ENCODE assay signal across 15 cellular contexts in genomic region chr1:205091043-205091740, GRCh38. TPM values are rescaled to one million over a fixed set of nuclear protein-coding genes. Genes with fewer than 3 reads are reported as not detected.
DNase-seq lines count a peak whose midpoint lies in the region; ATAC-seq and TF ChIP-seq lines count a peak whose summit lies in the region.
"Had no signal": no experiment of that assay in that cellular context is flagged by ENCODE, and none has a peak within 500 bp of the region (broad histone marks: within the 10 kb centered on the region; RNA-seq: fewer than 3 reads in every experiment).

No MANE protein-coding gene starts in this region.

- 0 out of 2 replicates have a peak, but pooled peaks cover 3% of the 10 kb centered on the region for H3K9me1 ChIP-seq in IMR-90 (ENCODE audit: insufficient read depth, low read length)

- no peaks in the 10 kb centered on the region for H3K79me2 ChIP-seq in osteoblast (ENCODE audit: insufficient read depth, low read length)

- H3K9ac ChIP-seq in IMR-90 (ENCODE audit: low read depth, low read length), result no peak overlapping the region

- POLR2A ChIA-PET in IMR-90 (lab: Charles Lee; ENCODE audit: unreplicated experiment), result no interaction called here

- peaks cover 0 to 3% of the 10 kb centered on the region in 2 experiments; a peak in 1 of 4 replicates for H3K79me1 ChIP-seq in IMR-90 (ENCODE audit: low read depth in 1 of 2, low read length in 2 of 2)

- no peak overlapping the region for H2AFZ ChIP-seq in IMR-90 (replicated peaks; ENCODE audit: low read length, poor library complexity)
- no peak overlapping the region for H2AFZ ChIP-seq in osteoblast (ENCODE audit: low read length)

- H3K4me1 ChIP-seq in IMR-90 (ENCODE audit: control insufficient read depth, insufficient read depth, low read length), result peaks cover 4% of the 10 kb centered on the region; the same call in 1 of the 2 replicates
- peaks cover 13% of the 10 kb centered on the region for H3K4me1 ChIP-seq in osteoblast (ENCODE audit: insufficient read depth, low read length)
- H3K4me1 ChIP-seq: prostate gland, spleen had no signal

- no peak for TF ChIP-seq POLR2A in IMR-90 (IDR thresholded peaks at IDR 0.05; ENCODE audit: low read depth, low read length)

- no peak overlapping the region for H3K4me3 ChIP-seq in AG10803 (ENCODE audit: low read length)
- H3K4me3 ChIP-seq in IMR-90 (ENCODE audit: insufficient read depth, low read depth, low read length), result no peak overlapping the region
- H3K4me3 ChIP-seq in epithelial cell of esophagus (ENCODE audit: low read length), result no peak overlapping the region
- H3K4me3 ChIP-seq in osteoblast (ENCODE audit: insufficient read depth, low read length), result no peak overlapping the region
- H3K4me3 ChIP-seq: prostate gland, spleen had no signal

- ATAC-seq in IMR-90 (ENCODE audit: low read depth) (peak; percentile 43), GM18517 (IDR thresholded peaks at IDR 0.05; ENCODE audit: unreplicated experiment) (no peak)

- in situ Hi-C loops in IMR-90 (cut with MboI; ENCODE audit: low sequenced_read_pairs), result no loop called here

- H3K14ac ChIP-seq in IMR-90 (replicated peaks; ENCODE audit: low read depth, low read length), result no peak overlapping the region

- H3K27ac ChIP-seq in IMR-90 (ENCODE audit: insufficient read depth, low read length), result no peak overlapping the region; the same call in 1 of the 2 replicates
- peak overlapping the region; percentile 10 for H3K27ac ChIP-seq in osteoblast (ENCODE audit: low read depth, low read length)
- H3K27ac ChIP-seq: prostate gland, spleen, VCaP had no signal

- no peak overlapping the region for H2BK15ac ChIP-seq in IMR-90 (ENCODE audit: low read depth, low read length)

- no peak overlapping the region for H3K4ac ChIP-seq in IMR-90 (ENCODE audit: low read depth, low read length)

- no peak overlapping the region for H2BK5ac ChIP-seq in IMR-90 (ENCODE audit: low read depth, low read length, poor library complexity, severe bottlenecking)

- TF ChIP-seq RAD21 in IMR-90 (IDR thresholded peaks at IDR 0.05; ENCODE audit: low read length), result no peak

- no peak overlapping the region for H3K4me2 ChIP-seq in IMR-90 (ENCODE audit: low read depth, low read length)
- no peak overlapping the region for H3K4me2 ChIP-seq in osteoblast (ENCODE audit: insufficient read depth, low read length)

- H3K56ac ChIP-seq in IMR-90 (ENCODE audit: extremely low read depth, insufficient read depth, low read length), result no peak overlapping the region

- CTCF ChIA-PET in IMR-90 (lab: Yijun Ruan, JAX), result no interaction called here

- H3K36me3 ChIP-seq in IMR-90 (ENCODE audit: control insufficient read depth, insufficient read depth, low read length), result peaks cover 19% of the 10 kb centered on the region
- peaks cover 40% of the 10 kb centered on the region for H3K36me3 ChIP-seq in osteoblast (ENCODE audit: insufficient read depth, low read length)

- H4K20me1 ChIP-seq in IMR-90 (ENCODE audit: insufficient read depth, low read length) (no peaks in the 10 kb centered on the region), osteoblast (ENCODE audit: insufficient read depth, low read length) (no peaks in the 10 kb centered on the region)

- H4K8ac ChIP-seq in IMR-90 (ENCODE audit: low read depth in 2 of 2, low read length in 2 of 2), result no peak overlapping the region

- DNase-seq in AG10803 (ENCODE audit: low read depth) (peak; percentile 48), IMR-90 (peak; percentile 38), epithelial cell of esophagus (ENCODE audit: low read depth) (peak; percentile 36), osteoblast (ENCODE audit: insufficient read length, low spot score, missing footprints) (no peak), DMS153 (lab: John Stamatoyannopoulos, UW) (no peak), NCI-H2081 treated with DMSO at 0.1 percent for 48 hours (lab: John Stamatoyannopoulos, UW) (no peak)
- DNase-seq in stimulated activated CD4-positive, alpha-beta T cell treated with anti-CD3 and anti-CD28 coated beads, Interleukin-15, amount 100 ng/mL, for 24 hours, result no peak
- DNase-seq: activated naive CD4-positive, alpha-beta T cell treated with anti-CD3 and anti-CD28 coated beads, Interleukin-2, amount 10 ng/mL, durations not matched to agents 7 days and 5 days; AML-193; dermis blood vessel endothelial cell; spleen had no signal

- H2BK120ac ChIP-seq in IMR-90 (ENCODE audit: low read depth, low read length), result no peak overlapping the region

- H3K27me3 ChIP-seq in IMR-90 (ENCODE audit: control insufficient read depth, insufficient read depth, low read length) (no peaks in the 10 kb centered on the region), osteoblast (ENCODE audit: insufficient read depth, low read length) (no peaks in the 10 kb centered on the region)
- H3K27me3 ChIP-seq: spleen had no signal

- H2AK9ac ChIP-seq in IMR-90 (replicated peaks; ENCODE audit: low read depth, low read length, poor library complexity), result no peak overlapping the region

- H3K23ac ChIP-seq in IMR-90 (ENCODE audit: low read depth, low read length), result no peak overlapping the region

- no peak overlapping the region for H4K91ac ChIP-seq in IMR-90 (ENCODE audit: insufficient read depth, low read depth, low read length)

- intact Hi-C loops in IMR-90 (cut with micrococcal nuclease), result loop anchor here (10.0 kb wide), 1 partner anchor 546 kb away; no protein-coding TSS in a partner anchor

- H3K9me3 ChIP-seq in IMR-90 (ENCODE audit: control insufficient read depth, insufficient read depth, low read length) (no peaks in the 10 kb centered on the region), osteoblast (ENCODE audit: low read depth, low read length) (no peaks in the 10 kb centered on the region)
- H3K9me3 ChIP-seq: prostate gland, spleen had no signal

- BruUV-seq in IMR-90 (replicated peaks; lab: Mats Ljungman, UMichigan), result no TSS peak

- TF ChIP-seq CTCF in AG10803 (conservative IDR thresholded peaks at IDR 0.05; ENCODE audit: low read length) (no peak), IMR-90 (conservative IDR thresholded peaks at IDR 0.05; ENCODE audit: low read depth, low read length) (no peak), epithelial cell of esophagus (IDR thresholded peaks at IDR 0.05; ENCODE audit: insufficient read depth, low read depth, low read length, missing control alignments) (no peak), osteoblast (IDR thresholded peaks at IDR 0.05; ENCODE audit: extremely low read depth, low read depth, low read length) (no peak)

- no peak overlapping the region for H4K5ac ChIP-seq in IMR-90 (ENCODE audit: low read depth, low read length)

- dilution Hi-C loops in IMR-90 (cut with HindIII; ENCODE audit: low sequenced_read_pairs, unreplicated experiment), result no loop called here

- no peak overlapping the region for H2AK5ac ChIP-seq in IMR-90 (ENCODE audit: low read depth, low read length)

- H3K18ac ChIP-seq in IMR-90 (ENCODE audit: low read depth, low read length), result no peak overlapping the region

- WGBS in IMR-90 (ENCODE audit: extremely low coverage in 2 of 2, insufficient read length in 1 of 2), 2 experiments, result 93% methylated on average over 3 of the region's 4 CpGs; no CpG with 5 or more reads in 1 of the 2 experiments

- H2BK20ac ChIP-seq in IMR-90 (ENCODE audit: low read depth, low read length), result no peak overlapping the region

TF ChIP-seq in IMR-90, 13 proteins besides CTCF, POLR2A, EP300 and RAD21:
- peak; percentile 70 for TF ChIP-seq CEBPB (IDR thresholded peaks at IDR 0.05; ENCODE audit: low read depth, low read length)
- TF ChIP-seq CHD1 (IDR thresholded peaks at IDR 0.05; ENCODE audit: low read depth, low read length), result no peak

RNA-seq across cellular contexts. Expression of gene TMEM81, which starts 6.9 kb away (rescaled TPM):
- total RNA-seq in IMR-90 (2012; rRNA removed) (1.7 and 1.8 TPM in 2 replicates), osteoblast (1.5 and 1.8 TPM in 2 replicates)
- 1.5 and 1.7 TPM in 2 replicates for polyA plus RNA-seq in IMR-90 (2012; rRNA removed)
- 0.52 and 0.93 TPM in 2 replicates for polyA plus RNA-seq in IMR-90 (2012; cell fraction: cytosol; rRNA removed)
- polyA plus RNA-seq in IMR-90 (2012; cell fraction: nucleus; rRNA removed; ENCODE audit: low replicate concordance), result 0.54 and 2.8 TPM in 2 replicates

RNA-seq across cellular contexts. Expression of gene RBBP5, which starts 30.6 kb away (rescaled TPM):
- total RNA-seq in IMR-90 (2012; rRNA removed) (33.9 and 37.5 TPM in 2 replicates), osteoblast (16.5 and 19.5 TPM in 2 replicates)
- 6.2 and 7.3 TPM in 2 replicates for polyA plus RNA-seq in IMR-90 (2012; rRNA removed)
- 1.5 and 1.7 TPM in 2 replicates for polyA plus RNA-seq in IMR-90 (2012; cell fraction: cytosol; rRNA removed)
- polyA plus RNA-seq in IMR-90 (2012; cell fraction: nucleus; rRNA removed; ENCODE audit: low replicate concordance), result 0.73 and 3.4 TPM in 2 replicates

RNA-seq across cellular contexts. Expression of gene CNTN2, which starts 48.2 kb away (rescaled TPM):
- total RNA-seq in IMR-90 (2012; rRNA removed) (0.28 TPM in 1 of 2 replicates, not detected in the other), osteoblast (under 0.01 TPM in 1 of 2 replicates, not detected in the other)
- polyA plus RNA-seq in IMR-90 (2012; rRNA removed), result not detected in 2 replicates
- not detected in 2 replicates for polyA plus RNA-seq in IMR-90 (2012; cell fraction: cytosol; rRNA removed)
- polyA plus RNA-seq in IMR-90 (2012; cell fraction: nucleus; rRNA removed; ENCODE audit: low replicate concordance), result 0.03 and 0.18 TPM in 2 replicates
- total RNA-seq: Daoy, dermis blood vessel endothelial cell had no signal

Comparison
In these comparisons a context has a peak if more than half of its experiments do, and no peak if none do; other contexts are left out.
1. DNase-seq: peak in AG10803 (single experiment), IMR-90 (single experiment) and epithelial cell of esophagus (single experiment); none in osteoblast (single experiment), DMS153 (single experiment), stimulated activated CD4-positive, alpha-beta T cell treated with anti-CD3 and anti-CD28 coated beads, Interleukin-15, amount 100 ng/mL, for 24 hours (single experiment) and NCI-H2081 treated with DMSO at 0.1 percent for 48 hours (single experiment).